30 cellular contexts compared by ENCODE assay signal in the genomic region with DNA sequence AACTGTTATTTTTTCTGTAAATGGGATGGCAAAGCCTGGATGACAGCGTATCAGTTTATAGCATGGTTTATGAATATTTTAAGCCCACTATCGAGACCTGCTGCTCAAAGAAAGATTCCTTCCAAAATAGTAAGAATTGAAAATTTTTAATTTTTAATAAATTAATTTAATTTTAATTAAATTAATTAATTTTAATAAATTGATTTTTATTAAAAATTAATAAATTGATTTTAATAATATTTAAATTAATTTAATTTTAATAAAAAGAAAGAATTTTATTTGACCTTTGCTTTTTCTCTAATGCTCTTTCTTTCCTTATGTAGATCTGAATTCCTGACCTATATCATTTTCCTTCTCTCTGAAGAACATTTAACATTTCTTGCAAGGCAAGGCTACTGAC.
"Had no signal": no experiment of that assay in that cellular context is flagged by ENCODE, and none has a peak within 500 bp of the region (broad histone marks: within the 10 kb centered on the region; RNA-seq: fewer than 3 reads in every experiment).

No MANE protein-coding gene starts in this region.

- H3K9me3 ChIP-seq: adrenal gland had no signal

- DNase-seq: activated CD4-positive, alpha-beta T cell treated with anti-CD3 and anti-CD28 coated beads for 36 hours; activated CD4-positive, alpha-beta T cell treated with anti-CD3 and anti-CD28 coated beads, Interleukin-2, amount 10 ng/mL, durations not matched to agents 7 days and 5 days; activated CD4-positive, alpha-beta T cell treated with anti-CD3 and anti-CD28 coated beads, Interleukin-2, amount 50 U/mL, for 48 hours; activated CD8-positive, alpha-beta T cell treated with anti-CD3 and anti-CD28 coated beads, Interleukin-2, amount 10 ng/mL, durations not matched to agents 7 days and 5 days; activated gamma-delta T cell treated with Interleukin-2 at 50 U/mL for 16 hours; activated naive CD4-positive, alpha-beta T cell treated with anti-CD3 and anti-CD28 coated beads for 36 hours; activated T-cell treated with anti-CD3 and anti-CD28 coated beads, Interleukin-2, amount 50 U/mL, for 4 hours; adrenal gland; body of pancreas; cerebellar nuclear complex; MM.1S; MV-4-11; NCI-H1092; NCI-H1436 treated with DMSO at 0.1 percent for 48 hours; NCI-H1694 treated with DMSO at 0.1 percent for 48 hours; NCI-H2029; NCI-H345; NCI-H510A; NCI-H526; NCI-H748 treated with DMSO at 0.1 percent for 48 hours; PC-9; SHP77; SJCRH30; T1000 had no signal

- FAIRE-seq: astrocyte had no signal

- H3K36me3 ChIP-seq: adrenal gland, breast epithelium had no signal

- H3K27me3 ChIP-seq: adrenal gland, body of pancreas, breast epithelium, SJCRH30 had no signal

- H3K27ac ChIP-seq: adrenal gland, body of pancreas, breast epithelium, KMS-11, PC-9, SJCRH30, SK-N-MC had no signal

- H3K4me3 ChIP-seq: adrenal gland, body of pancreas, breast epithelium, PC-9, SJCRH30, SK-N-MC had no signal

- H3K4me1 ChIP-seq: breast epithelium had no signal

- ATAC-seq: activated CD4-positive, alpha-beta T cell treated with anti-CD3 and anti-CD28 coated beads for 36 hours; activated CD4-positive, CD25-positive, alpha-beta regulatory T cell treated with anti-CD3 and anti-CD28 coated beads, Interleukin-2, amount 50 U/mL, for 24 hours; activated CD8-positive, alpha-beta T cell treated with anti-CD3 and anti-CD28 coated beads, Interleukin-2, amount 10 ng/mL, durations not matched to agents 7 days and 5 days; activated naive CD4-positive, alpha-beta T cell treated with anti-CD3 and anti-CD28 coated beads, Interleukin-2, amount 50 U/mL, for 72 hours; activated T-cell treated with anti-CD3 and anti-CD28 coated beads, Interleukin-2, amount 50 U/mL, for 4 hours; body of pancreas had no signal
